Comparison of ENCODE assay signal across 8 cellular contexts in genomic region chr15:64507293-64507802, GRCh38. TPM values are rescaled to one million over a fixed set of nuclear protein-coding genes. Genes with fewer than 3 reads are reported as not detected.
DNase-seq lines count a peak whose midpoint lies in the region; ATAC-seq and TF ChIP-seq lines count a peak whose summit lies in the region.

No MANE protein-coding gene starts in this region.

- H3K4me3 ChIP-seq in choroid plexus epithelial cell (ENCODE audit: low read depth, low read length), result no peak overlapping the region
- no peak overlapping the region for H3K4me3 ChIP-seq in mesodermal cell (ENCODE audit: extremely low read depth, insufficient read depth, low read length, poor library complexity, severe bottlenecking)

- no peaks in the 10 kb centered on the region for H3K9me3 ChIP-seq in mesodermal cell (ENCODE audit: control insufficient read depth, low read length)

- peak overlapping the region; percentile 64 for H3K27ac ChIP-seq in mesodermal cell (ENCODE audit: low read depth, low read length, severe bottlenecking)

- DNase-seq in AG08395 (ENCODE audit: low spot score) (peak; percentile 56), UCSD-AML1 (lab: John Stamatoyannopoulos, UW; ENCODE audit: unreplicated experiment) (peak; percentile 78), choroid plexus epithelial cell (ENCODE audit: low read depth) (peak; percentile 96)
- DNase-seq in stimulated activated CD8-positive, alpha-beta memory T cell treated with anti-CD3 and anti-CD28 coated beads, Interleukin-15, amount 100 ng/mL, for 48 hours (ENCODE audit: low read depth in 2 of 2), result peak; percentile 18 to 20

- 64 to 69% methylated on average over 2 to 3 of the region's 3 CpGs for WGBS in mesodermal cell (ENCODE audit: insufficient coverage in 2 of 2), 2 experiments

- H3K4me1 ChIP-seq in mesodermal cell (ENCODE audit: control insufficient read depth, insufficient read depth, low read length, poor library complexity, severe bottlenecking), result peaks cover 35% of the 10 kb centered on the region

- peaks cover 37% of the 10 kb centered on the region for H3K36me3 ChIP-seq in mesodermal cell (ENCODE audit: control insufficient read depth, insufficient read depth, low read length)

- ATAC-seq in GM18511 (IDR thresholded peaks at IDR 0.05; ENCODE audit: unreplicated experiment) (peak; percentile 80), HG03354 (IDR thresholded peaks at IDR 0.05; ENCODE audit: poor library complexity, severe bottlenecking, unreplicated experiment) (peak; percentile 74), GM19324 (IDR thresholded peaks at IDR 0.05; ENCODE audit: low FRiP score, unreplicated experiment) (no peak)

- TF ChIP-seq CTCF in choroid plexus epithelial cell (conservative IDR thresholded peaks at IDR 0.05; ENCODE audit: low read depth, low read length), result no peak

RNA-seq across cellular contexts. Expression of gene ZNF609, which starts 47.0 kb away (rescaled TPM):
- polyA plus RNA-seq in mesodermal cell (2013, experiment 1 of 2), result 31.8 TPM
- 25.7 TPM for polyA plus RNA-seq in mesodermal cell (2013, experiment 2 of 2)

Comparison
In these comparisons a context has a peak if more than half of its experiments do, and no peak if none do; other contexts are left out.
1. DNase-seq: peak in every context shown above with its lines; median percentile 96 in choroid plexus epithelial cell; 78 in UCSD-AML1; 56 in AG08395; 19 in stimulated activated CD8-positive, alpha-beta memory T cell treated with anti-CD3 and anti-CD28 coated beads, Interleukin-15, amount 100 ng/mL, for 48 hours.